Comparison of ENCODE assay signal across 10 cellular contexts in the genomic region with DNA sequence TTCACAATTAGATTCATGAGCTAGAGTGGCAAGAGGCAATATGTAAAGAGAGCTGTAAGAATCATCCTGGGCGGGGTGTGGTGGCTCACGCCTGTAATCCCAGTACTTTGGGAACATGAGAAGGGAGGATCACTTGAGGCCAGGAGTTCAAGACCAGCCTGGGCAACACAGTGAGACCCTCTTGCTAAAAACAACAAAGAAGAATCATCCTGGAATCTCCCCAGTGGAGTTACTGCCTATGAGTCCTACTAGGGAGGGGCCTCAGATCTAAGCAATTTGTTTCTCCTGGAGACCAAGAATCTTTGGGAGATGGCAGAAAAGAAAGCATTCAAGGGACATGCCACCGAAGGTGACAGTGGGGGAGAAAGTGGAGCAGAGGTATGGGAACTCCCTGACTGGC.
DNase-seq lines count a peak whose midpoint lies in the region; ATAC-seq and TF ChIP-seq lines count a peak whose summit lies in the region.
"Had no signal": no experiment of that assay in that cellular context is flagged by ENCODE, and none has a peak within 500 bp of the region (broad histone marks: within the 10 kb centered on the region; RNA-seq: fewer than 3 reads in every experiment).

No MANE protein-coding gene starts in this region.

- peak overlapping the region; percentile 61 to 74 for H3K27ac ChIP-seq in liver (ENCODE audit: low read depth in 1 of 2, low read length in 2 of 2)
- H3K27ac ChIP-seq in subcutaneous abdominal adipose tissue (ENCODE audit: low read depth, low read length) = peak overlapping the region; percentile 86
- no peak overlapping the region for H3K27ac ChIP-seq in Karpas-422 (ENCODE audit: low read length)

- peaks cover 0 to 4% (median 1%) of the 10 kb centered on the region in 4 donors for H3K36me3 ChIP-seq in liver (ENCODE audit: control insufficient read depth in 4 of 4, insufficient read depth in 3 of 4, low read depth in 1 of 4, low read length in 3 of 4)
- H3K36me3 ChIP-seq in subcutaneous abdominal adipose tissue (ENCODE audit: control insufficient read depth in 5 of 5, insufficient read depth in 5 of 5, low read length in 5 of 5) = peaks cover 0 to 21% (median 13%) of the 10 kb centered on the region in 5 donors
- no peaks in the 10 kb centered on the region for H3K36me3 ChIP-seq in Karpas-422 (ENCODE audit: insufficient read depth, low read length)

- no peaks in the 10 kb centered on the region for H3K9me3 Mint-ChIP-seq in chondrocyte (ENCODE audit: low read depth)

- H3K27me3 ChIP-seq in liver (ENCODE audit: control insufficient read depth in 4 of 4, insufficient read depth in 4 of 4, low read length in 3 of 4) (no peaks in the 10 kb centered on the region), subcutaneous abdominal adipose tissue (ENCODE audit: control insufficient read depth in 5 of 5, insufficient read depth in 4 of 5, low read length in 5 of 5) (no peaks in the 10 kb centered on the region), Karpas-422 (ENCODE audit: low read length) (no peaks in the 10 kb centered on the region)

- no peak overlapping the region for H2AFZ ChIP-seq in Karpas-422 (ENCODE audit: low read length)

- H3K36me3 Mint-ChIP-seq in chondrocyte (ENCODE audit: low read depth) = peaks cover 11% of the 10 kb centered on the region

- H3K79me2 ChIP-seq in Karpas-422 (ENCODE audit: low read length) = no peaks in the 10 kb centered on the region

- peak overlapping the region; percentile 80 for H3K27ac Mint-ChIP-seq in chondrocyte (ENCODE audit: unreplicated experiment)

- H3K4me1 Mint-ChIP-seq in chondrocyte (ENCODE audit: low read depth) = peaks cover 69% of the 10 kb centered on the region

- peak overlapping the region; percentile 2 for H3K4me3 Mint-ChIP-seq in chondrocyte (ENCODE audit: unreplicated experiment)

- no peak for ATAC-seq in GM21576 (IDR thresholded peaks at IDR 0.05; ENCODE audit: unreplicated experiment)

- peaks cover 19 to 70% (median 59%) of the 10 kb centered on the region in 4 donors for H3K4me1 ChIP-seq in liver (ENCODE audit: control insufficient read depth in 4 of 4, insufficient read depth in 4 of 4, low read length in 3 of 4)
- peaks cover 50 to 78% (median 77%) of the 10 kb centered on the region in 5 donors for H3K4me1 ChIP-seq in subcutaneous abdominal adipose tissue (ENCODE audit: control insufficient read depth in 5 of 5, insufficient read depth in 5 of 5, low read length in 5 of 5)
- H3K4me1 ChIP-seq in Karpas-422 (ENCODE audit: low read length) = no peaks in the 10 kb centered on the region

- H4K20me1 ChIP-seq in Karpas-422 (ENCODE audit: insufficient read depth, low read depth, low read length) = no peaks in the 10 kb centered on the region

- peak overlapping the region in 1 of 2 donors; percentile 50 for H3K9ac ChIP-seq in liver (ENCODE audit: low read depth in 1 of 2, low read length in 2 of 2)
- no peak overlapping the region for H3K9ac ChIP-seq in subcutaneous abdominal adipose tissue (ENCODE audit: low read length in 5 of 5)
- H3K9ac ChIP-seq in Karpas-422 (ENCODE audit: low read length) = no peak overlapping the region

- H3K27me3 Mint-ChIP-seq in chondrocyte (ENCODE audit: low read depth) = no peaks in the 10 kb centered on the region

- H3K4me3 ChIP-seq in LNCaP clone FGC (ENCODE audit: low read depth, low read length) (0 out of 2 replicates have a peak overlapping the region, but pooled peaks have one; percentile 1), liver (ENCODE audit: low read depth in 1 of 3, low read length in 3 of 3) (no peak overlapping the region), subcutaneous abdominal adipose tissue (ENCODE audit: low read depth in 1 of 5, low read length in 5 of 5) (peak overlapping the region in 1 of 5 donors; percentile 18), Karpas-422 (ENCODE audit: low read length) (no peak overlapping the region)

- H3K9me2 ChIP-seq in Karpas-422 (replicated peaks; ENCODE audit: insufficient read depth, low read length) = no peaks in the 10 kb centered on the region

- TF ChIP-seq CTCF in LNCaP clone FGC (IDR thresholded peaks at IDR 0.05; ENCODE audit: control insufficient read depth, extremely low read depth, insufficient read depth) (no peak), chondrocyte (IDR thresholded peaks at IDR 0.05) (no peak), liver (IDR thresholded peaks at IDR 0.05; ENCODE audit: low read depth, low read length, missing input control) (no peak)

- no peaks in the 10 kb centered on the region for H3K9me3 ChIP-seq in liver (ENCODE audit: control insufficient read depth in 4 of 4, low read length in 3 of 4)
- no peaks in the 10 kb centered on the region for H3K9me3 ChIP-seq in subcutaneous abdominal adipose tissue (ENCODE audit: control insufficient read depth in 5 of 5, low read length in 5 of 5)
- no peaks in the 10 kb centered on the region for H3K9me3 ChIP-seq in Karpas-422 (ENCODE audit: low read length)

- no peak for TF ChIP-seq RAD21 in liver (IDR thresholded peaks at IDR 0.05)

- WGBS in liver = 78% methylated on average over 3 of the region's 3 CpGs

- no peak for DNase-seq in LNCaP clone FGC (ENCODE audit: low read depth)
- no peak for DNase-seq in chondrocyte (ENCODE audit: low spot score)
- DNase-seq in Karpas-422 = no peak
- DNase-seq in stimulated activated CD4-positive, alpha-beta T cell treated with anti-CD3 and anti-CD28 coated beads, Interleukin-1b, Interleukin-23, amount 100 ng/mL, for 48 hours = no peak
- DNase-seq: NCI-H1436 treated with DMSO at 0.1 percent for 48 hours, occipital lobe, OCI-M1 had no signal

- H3K4me2 ChIP-seq in Karpas-422 (ENCODE audit: low read depth, low read length, poor library complexity, severe bottlenecking) = no peak overlapping the region

TF ChIP-seq in liver, 16 proteins besides CTCF, POLR2A, EP300 and RAD21:
- TF ChIP-seq YY1 (IDR thresholded peaks at IDR 0.05) (no peak), FOXA1 (IDR thresholded peaks at IDR 0.05) (no peak), TAF1 (conservative IDR thresholded peaks at IDR 0.05) (no peak), NR2F2 (IDR thresholded peaks at IDR 0.05) (no peak), HNF4G (IDR thresholded peaks at IDR 0.05) (no peak), HNF4A (conservative IDR thresholded peaks at IDR 0.05) (no peak), RXRA (IDR thresholded peaks at IDR 0.05) (no peak), FOXA2 (IDR thresholded peaks at IDR 0.05) (no peak), GABPA (IDR thresholded peaks at IDR 0.05 in 1 of 2, conservative IDR thresholded peaks at IDR 0.05 in 1 of 2) (no peak), JUND (IDR thresholded peaks at IDR 0.05) (no peak), SP1 (IDR thresholded peaks at IDR 0.05) (no peak), EGR1 (IDR thresholded peaks at IDR 0.05; ENCODE audit: low read depth in 2 of 2) (no peak)
- TF ChIP-seq, protein P1, sequence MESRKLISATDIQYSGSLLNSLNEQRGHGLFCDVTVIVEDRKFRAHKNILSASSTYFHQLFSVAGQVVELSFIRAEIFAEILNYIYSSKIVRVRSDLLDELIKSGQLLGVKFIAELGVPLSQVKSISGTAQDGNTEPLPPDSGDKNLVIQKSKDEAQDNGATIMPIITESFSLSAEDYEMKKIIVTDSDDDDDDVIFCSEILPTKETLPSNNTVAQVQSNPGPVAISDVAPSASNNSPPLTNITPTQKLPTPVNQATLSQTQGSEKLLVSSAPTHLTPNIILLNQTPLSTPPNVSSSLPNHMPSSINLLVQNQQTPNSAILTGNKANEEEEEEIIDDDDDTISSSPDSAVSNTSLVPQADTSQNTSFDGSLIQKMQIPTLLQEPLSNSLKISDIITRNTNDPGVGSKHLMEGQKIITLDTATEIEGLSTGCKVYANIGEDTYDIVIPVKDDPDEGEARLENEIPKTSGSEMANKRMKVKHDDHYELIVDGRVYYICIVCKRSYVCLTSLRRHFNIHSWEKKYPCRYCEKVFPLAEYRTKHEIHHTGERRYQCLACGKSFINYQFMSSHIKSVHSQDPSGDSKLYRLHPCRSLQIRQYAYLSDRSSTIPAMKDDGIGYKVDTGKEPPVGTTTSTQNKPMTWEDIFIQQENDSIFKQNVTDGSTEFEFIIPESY (IDR thresholded peaks at IDR 0.05) = no peak
- TF ChIP-seq, protein P2, sequence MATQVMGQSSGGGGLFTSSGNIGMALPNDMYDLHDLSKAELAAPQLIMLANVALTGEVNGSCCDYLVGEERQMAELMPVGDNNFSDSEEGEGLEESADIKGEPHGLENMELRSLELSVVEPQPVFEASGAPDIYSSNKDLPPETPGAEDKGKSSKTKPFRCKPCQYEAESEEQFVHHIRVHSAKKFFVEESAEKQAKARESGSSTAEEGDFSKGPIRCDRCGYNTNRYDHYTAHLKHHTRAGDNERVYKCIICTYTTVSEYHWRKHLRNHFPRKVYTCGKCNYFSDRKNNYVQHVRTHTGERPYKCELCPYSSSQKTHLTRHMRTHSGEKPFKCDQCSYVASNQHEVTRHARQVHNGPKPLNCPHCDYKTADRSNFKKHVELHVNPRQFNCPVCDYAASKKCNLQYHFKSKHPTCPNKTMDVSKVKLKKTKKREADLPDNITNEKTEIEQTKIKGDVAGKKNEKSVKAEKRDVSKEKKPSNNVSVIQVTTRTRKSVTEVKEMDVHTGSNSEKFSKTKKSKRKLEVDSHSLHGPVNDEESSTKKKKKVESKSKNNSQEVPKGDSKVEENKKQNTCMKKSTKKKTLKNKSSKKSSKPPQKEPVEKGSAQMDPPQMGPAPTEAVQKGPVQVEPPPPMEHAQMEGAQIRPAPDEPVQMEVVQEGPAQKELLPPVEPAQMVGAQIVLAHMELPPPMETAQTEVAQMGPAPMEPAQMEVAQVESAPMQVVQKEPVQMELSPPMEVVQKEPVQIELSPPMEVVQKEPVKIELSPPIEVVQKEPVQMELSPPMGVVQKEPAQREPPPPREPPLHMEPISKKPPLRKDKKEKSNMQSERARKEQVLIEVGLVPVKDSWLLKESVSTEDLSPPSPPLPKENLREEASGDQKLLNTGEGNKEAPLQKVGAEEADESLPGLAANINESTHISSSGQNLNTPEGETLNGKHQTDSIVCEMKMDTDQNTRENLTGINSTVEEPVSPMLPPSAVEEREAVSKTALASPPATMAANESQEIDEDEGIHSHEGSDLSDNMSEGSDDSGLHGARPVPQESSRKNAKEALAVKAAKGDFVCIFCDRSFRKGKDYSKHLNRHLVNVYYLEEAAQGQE (IDR thresholded peaks at IDR 0.05) = no peak
- TF ChIP-seq, protein P3, sequence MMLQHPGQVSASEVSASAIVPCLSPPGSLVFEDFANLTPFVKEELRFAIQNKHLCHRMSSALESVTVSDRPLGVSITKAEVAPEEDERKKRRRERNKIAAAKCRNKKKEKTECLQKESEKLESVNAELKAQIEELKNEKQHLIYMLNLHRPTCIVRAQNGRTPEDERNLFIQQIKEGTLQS (IDR thresholded peaks at IDR 0.05) = no peak
- TF ChIP-seq, protein P4, sequence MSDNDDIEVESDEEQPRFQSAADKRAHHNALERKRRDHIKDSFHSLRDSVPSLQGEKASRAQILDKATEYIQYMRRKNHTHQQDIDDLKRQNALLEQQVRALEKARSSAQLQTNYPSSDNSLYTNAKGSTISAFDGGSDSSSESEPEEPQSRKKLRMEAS (IDR thresholded peaks at IDR 0.05) = no peak
